ENCODE assay signal across 9 cellular contexts in genomic region chr5:122901346-122901745, GRCh38.
"Had no signal": no experiment of that assay in that cellular context is flagged by ENCODE, and none has a peak within 500 bp of the region (broad histone marks: within the 10 kb centered on the region; RNA-seq: fewer than 3 reads in every experiment).

No MANE protein-coding gene starts in this region.

- ATAC-seq: K562 had no signal

- FAIRE-seq: H54, K562 had no signal

- H3K4me1 Mint-ChIP-seq: H9 had no signal

- H3K4me3 Mint-ChIP-seq: H9 had no signal

- H3K4me3 ChIP-seq: GM23248, K562 had no signal

- H3K9ac ChIP-seq: GM23248 had no signal

- H3K27ac ChIP-seq: GM23248, HL-60 had no signal

- DNase-seq: GM23248, GOT3, H9, HCEC 1CT, IMR-90, KG1 had no signal

- H3K9me3 Mint-ChIP-seq: H9 had no signal

- H2AFZ ChIP-seq: GM23248 had no signal
